Comparison of ENCODE assay signal across 11 cellular contexts in the genomic region with DNA sequence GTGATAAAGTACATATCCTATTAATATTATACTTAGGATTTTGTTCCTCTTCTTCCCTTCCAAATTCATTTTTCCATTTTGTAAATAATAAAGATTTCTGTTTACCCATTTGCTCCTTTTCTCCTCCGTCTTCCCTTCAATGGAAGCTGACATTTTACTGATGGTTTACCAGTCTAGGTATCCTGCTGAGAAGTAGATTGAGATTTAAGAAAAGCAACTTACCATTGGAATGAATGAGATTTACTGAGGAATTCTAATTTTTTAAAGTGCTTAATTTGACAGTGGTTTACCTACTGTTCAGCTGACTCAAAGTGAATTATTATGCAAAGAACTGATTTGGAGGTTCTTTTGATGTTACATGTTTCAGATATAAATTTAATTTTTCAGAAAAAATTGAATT. TPM values are rescaled to one million over a fixed set of nuclear protein-coding genes. Genes with fewer than 3 reads are reported as not detected.
A peak's percentile ranks its signal among the peaks of the same experiment; 100 is the strongest.
DNase-seq lines count a peak whose midpoint lies in the region; ATAC-seq and TF ChIP-seq lines count a peak whose summit lies in the region.
"Had no signal": no experiment of that assay in that cellular context is flagged by ENCODE, and none has a peak within 500 bp of the region (broad histone marks: within the 10 kb centered on the region; RNA-seq: fewer than 3 reads in every experiment).

No MANE protein-coding gene starts in this region.

- H3K4me1 ChIP-seq in heart left ventricle (peaks cover 0 to 39% (median 25%) of the 10 kb centered on the region in 12 donors), suprapubic skin (peaks cover 38% of the 10 kb centered on the region)

- no peak for TF ChIP-seq EP300 in suprapubic skin (IDR thresholded peaks at IDR 0.05)

- H3K27me3 ChIP-seq in heart left ventricle, result no peaks in the 10 kb centered on the region
- no peaks in the 10 kb centered on the region for H3K27me3 ChIP-seq in suprapubic skin
- H3K27me3 ChIP-seq: cardiac muscle cell had no signal

- H3K4me3 ChIP-seq in heart left ventricle (peak overlapping the region in 6 of 12 donors; percentile 64 to 91 (median 78)), SK-N-MC (peak overlapping the region; percentile 94), foreskin fibroblast (ENCODE audit: low read depth in 1 of 2, low read length in 2 of 2) (peak overlapping the region; percentile 67 to 95), suprapubic skin (peak overlapping the region; percentile 70)
- H3K4me3 ChIP-seq: cardiac muscle cell, lung had no signal

- WGBS in heart left ventricle, 4 donors, result 63 to 86% (median 81%) methylated on average over 1 of the region's 1 CpG
- WGBS in suprapubic skin, result 87% methylated on average over 1 of the region's 1 CpG

- peak overlapping the region in 7 of 12 donors; percentile 96 to 99 (median 98) for H3K27ac ChIP-seq in heart left ventricle
- no peak overlapping the region; the same call in 1 of the 2 replicates for H3K27ac ChIP-seq in SK-N-MC
- H3K27ac ChIP-seq in suprapubic skin, result no peak overlapping the region
- H3K27ac ChIP-seq: cardiac muscle cell had no signal

- peaks cover 0 to 22% (median 11%) of the 10 kb centered on the region in 9 donors for H3K36me3 ChIP-seq in heart left ventricle
- H3K36me3 ChIP-seq in SK-N-MC (ENCODE audit: insufficient read depth, low read length), result peaks cover 15% of the 10 kb centered on the region
- H3K36me3 ChIP-seq in suprapubic skin, result peaks cover 22% of the 10 kb centered on the region
- H3K36me3 ChIP-seq: cardiac muscle cell had no signal

- intact Hi-C loops in heart left ventricle (cut with DNase I) (loop anchor here in 5 of 10 donors (5.0 to 10.0 kb wide), 2 partner anchors 311 to 314 kb away; no protein-coding TSS in a partner anchor), cardiac septum (cut with DNase I) (loop anchor here (5.0 kb wide), 1 partner anchor 314 kb away; no protein-coding TSS in a partner anchor), head of caudate nucleus (cut with DNase I) (loop anchor here (5.0 kb wide), 1 partner anchor 309 kb away; no protein-coding TSS in a partner anchor)

- ATAC-seq in heart left ventricle, result no peak
- ATAC-seq: activated CD8-positive, alpha-beta memory T cell treated with anti-CD3 and anti-CD28 coated beads, Interleukin-2, amount 10 ng/mL, durations not matched to agents 7 days and 5 days had no signal

- peak overlapping the region; percentile 91 for H3K9ac ChIP-seq in SK-N-MC (ENCODE audit: insufficient read length)

- no peak for TF ChIP-seq POLR2A in heart left ventricle (IDR thresholded peaks at IDR 0.05)
- TF ChIP-seq POLR2A in suprapubic skin (IDR thresholded peaks at IDR 0.05), result no peak

- TF ChIP-seq CTCF in heart left ventricle (IDR thresholded peaks at IDR 0.05) (no peak), foreskin fibroblast (IDR thresholded peaks at IDR 0.05; ENCODE audit: low read depth, low read length) (no peak), suprapubic skin (IDR thresholded peaks at IDR 0.05) (no peak)

- no peaks in the 10 kb centered on the region for H3K9me3 ChIP-seq in heart left ventricle
- no peaks in the 10 kb centered on the region; the same call in 1 of the 2 replicates for H3K9me3 ChIP-seq in SK-N-MC (ENCODE audit: low read depth, low read length)
- no peaks in the 10 kb centered on the region for H3K9me3 ChIP-seq in suprapubic skin

- DNase-seq in heart left ventricle (no peak), cardiac septum (ENCODE audit: low spot score) (no peak), SK-N-MC (ENCODE audit: low read depth, low spot score) (no peak), foreskin fibroblast (no peak), suprapubic skin (ENCODE audit: low spot score in 2 of 2) (no peak), GDM1 (lab: John Stamatoyannopoulos, UW) (no peak), head of caudate nucleus (no peak)
- DNase-seq in NK-92 treated with Interleukin-12 subunit alpha and Interleukin-12 subunit beta, amount 100 ng/mL, for 24 hours (lab: John Stamatoyannopoulos, UW), result no peak
- DNase-seq: activated CD8-positive, alpha-beta memory T cell treated with anti-CD3 and anti-CD28 coated beads, Interleukin-2, amount 10 ng/mL, durations not matched to agents 7 days and 5 days had no signal

RNA-seq across cellular contexts. Expression of a gene that starts 2.4 kb away (rescaled TPM):
- total RNA-seq in heart left ventricle (10 to 100 TPM in 5 of 9 donors, 1 to 10 TPM in 4; 5.0 to 11.7 (median 10.0) TPM), cardiac septum (7.6 TPM), suprapubic skin (10 to 100 TPM; 12.8 to 23.6 (median 16.8) TPM)
- polyA plus RNA-seq in heart left ventricle, result 1 to 10 TPM; 3.6 to 4.6 TPM

RNA-seq across cellular contexts. Expression of a gene that starts 19.2 kb away (rescaled TPM):
- total RNA-seq in heart left ventricle (10 to 100 TPM in 8 of 9 donors, 1 to 10 TPM in 1; 9.9 to 32.0 (median 22.7) TPM), cardiac septum (28.2 TPM), suprapubic skin (10 to 100 TPM in 2 of 4 donors, 1 to 10 TPM in 2; 9.5 to 18.5 (median 10.2) TPM)
- 10 to 100 TPM in 1 of 2 donors, 1 to 10 TPM in 1; 8.1 to 16.3 TPM for polyA plus RNA-seq in heart left ventricle

Comparison
In these comparisons a context has a peak if more than half of its experiments do, and no peak if none do; other contexts are left out.
1. H3K27ac ChIP-seq: peak in heart left ventricle (7 of 12); none in SK-N-MC (single experiment) and suprapubic skin (single experiment).